Comparison of ENCODE assay signal across 8 cellular contexts in genomic region chr2:100924520-100925451, GRCh38.
DNase-seq lines count a peak whose midpoint lies in the region; ATAC-seq and TF ChIP-seq lines count a peak whose summit lies in the region.

No MANE protein-coding gene starts in this region.

- H2BK15ac ChIP-seq in neuronal stem cell (ENCODE audit: low read length), result no peak overlapping the region

- H3K27ac Mint-ChIP-seq in T-cell, result peak overlapping the region; percentile 89 to 90
- H3K27ac Mint-ChIP-seq in endodermal cell, result no peak overlapping the region

- H3K4me2 ChIP-seq in neuronal stem cell (ENCODE audit: insufficient read depth, low read length, poor library complexity, severe bottlenecking), result no peak overlapping the region

- no peak overlapping the region for H4K91ac ChIP-seq in neuronal stem cell (ENCODE audit: low read depth, low read length, poor library complexity)

- H3K9me3 ChIP-seq in endodermal cell (ENCODE audit: control insufficient read depth, low read length), result no peaks in the 10 kb centered on the region
- no peaks in the 10 kb centered on the region for H3K9me3 ChIP-seq in neuronal stem cell (replicated peaks in 1 of 2; ENCODE audit: control insufficient read depth in 2 of 2, insufficient read depth in 1 of 2, low read depth in 1 of 2, low read length in 2 of 2)

- H3K27ac ChIP-seq in endodermal cell (ENCODE audit: low read depth, low read length) (peak overlapping the region; percentile 38), neuronal stem cell (replicated peaks; ENCODE audit: low read length) (no peak overlapping the region)

- H3K27me3 Mint-ChIP-seq in T-cell, result no peaks in the 10 kb centered on the region
- H3K27me3 Mint-ChIP-seq in endodermal cell (ENCODE audit: insufficient read depth), result no peaks in the 10 kb centered on the region

- no peak overlapping the region for H3K4ac ChIP-seq in neuronal stem cell (ENCODE audit: low read length)

- POLR2A ChIA-PET in T-cell (lab: Charles Lee), result interaction anchor here (0.6 to 1.1 kb wide), 2 partner anchors 16 to 86 kb away, joined by 3 read pairs; no protein-coding TSS in a partner anchor

- no peaks in the 10 kb centered on the region for H3K79me1 ChIP-seq in neuronal stem cell (ENCODE audit: low read depth, low read length)

- H3K4me1 Mint-ChIP-seq in T-cell, result peaks cover 5 to 19% (median 16%) of the 10 kb centered on the region in 3 donors
- H3K4me1 Mint-ChIP-seq in endodermal cell, result no peaks in the 10 kb centered on the region

- peak overlapping the region; percentile 50 for H3K18ac ChIP-seq in neuronal stem cell (ENCODE audit: low read length)

- 88% methylated on average over 15 to 21 of the region's 21 CpGs for WGBS in endodermal cell (ENCODE audit: insufficient coverage in 1 of 2, insufficient read length in 1 of 2), 2 experiments
- WGBS in neuronal stem cell (ENCODE audit: extremely low coverage in 2 of 2, insufficient read length in 2 of 2, insufficient replicate concordance in 1 of 2), 2 donors, result no CpG with 5 or more reads among the region's 21 CpGs

- H3K23ac ChIP-seq in neuronal stem cell (ENCODE audit: low read depth, low read length, poor library complexity), result no peak overlapping the region

- H3K4me3 ChIP-seq in endodermal cell (ENCODE audit: low read length), result no peak overlapping the region
- no peak overlapping the region for H3K4me3 ChIP-seq in neuronal stem cell (ENCODE audit: low read length in 2 of 2)

- no peak for TF ChIP-seq CTCF in AG09319 (IDR thresholded peaks at IDR 0.05; ENCODE audit: low read depth, low read length)
- TF ChIP-seq CTCF in GM20000 (IDR thresholded peaks at IDR 0.05; ENCODE audit: extremely low read depth, missing control alignments), result no peak
- no peak for TF ChIP-seq CTCF in endodermal cell (conservative IDR thresholded peaks at IDR 0.05)

- no peaks in the 10 kb centered on the region for H3K36me3 Mint-ChIP-seq in T-cell
- no peaks in the 10 kb centered on the region for H3K36me3 Mint-ChIP-seq in endodermal cell (ENCODE audit: low read depth)

- H3K36me3 ChIP-seq in endodermal cell (ENCODE audit: control insufficient read depth, insufficient read depth, low read length) (no peaks in the 10 kb centered on the region), neuronal stem cell (replicated peaks in 1 of 2; ENCODE audit: control insufficient read depth in 2 of 2, insufficient read depth in 2 of 2, low read length in 2 of 2) (no peaks in the 10 kb centered on the region)

- H4K8ac ChIP-seq in neuronal stem cell (ENCODE audit: low read depth, low read length), result no peak overlapping the region

- no peak overlapping the region for H2AK5ac ChIP-seq in neuronal stem cell (ENCODE audit: low read depth, low read length)

- no peak overlapping the region for H2BK12ac ChIP-seq in neuronal stem cell (ENCODE audit: low read length)

- no peak overlapping the region for H2BK120ac ChIP-seq in neuronal stem cell (ENCODE audit: low read depth, low read length)

- CTCF ChIA-PET in T-cell (lab: Charles Lee), result interaction anchor here (0.5 kb wide), 2 partner anchors 40 to 282 kb away, joined by 3 to 4 read pairs; no protein-coding TSS in a partner anchor

- peak overlapping the region; percentile 40 to 65 (median 59) for H3K4me3 Mint-ChIP-seq in T-cell
- H3K4me3 Mint-ChIP-seq in endodermal cell, result no peak overlapping the region

- H3K4me1 ChIP-seq in endodermal cell (ENCODE audit: control insufficient read depth, insufficient read depth, low read length) (no peaks in the 10 kb centered on the region), neuronal stem cell (ENCODE audit: control insufficient read depth in 2 of 2, insufficient read depth in 1 of 2, low read depth in 1 of 2, low read length in 2 of 2) (peaks cover 0 to 3% of the 10 kb centered on the region in 2 donors)

- H3K9me3 Mint-ChIP-seq in T-cell, result no peaks in the 10 kb centered on the region
- no peaks in the 10 kb centered on the region for H3K9me3 Mint-ChIP-seq in endodermal cell

- no peak overlapping the region for H3K14ac ChIP-seq in neuronal stem cell (ENCODE audit: low read length)

- peak overlapping the region; percentile 36 for H2AFZ ChIP-seq in neuronal stem cell (ENCODE audit: low read length)

- H3K9ac ChIP-seq in endodermal cell (ENCODE audit: extremely low read depth, low read length, poor library complexity, severe bottlenecking) (no peak overlapping the region), neuronal stem cell (ENCODE audit: low read depth, low read length, poor library complexity) (no peak overlapping the region)

- DNase-seq in AG09319 (ENCODE audit: extremely low read depth, low read depth) (peak; percentile 12), GM20000 (ENCODE audit: low spot score) (peak; percentile 52), T-cell (peak in 16 of 34 experiments; percentile 4 to 38 (median 12)), endodermal cell (peak; percentile 25), neuronal stem cell (ENCODE audit: low spot score) (no peak), T-helper 9 cell (no peak), inferior parietal cortex (ENCODE audit: extremely low spot score) (no peak)

- ATAC-seq in T-cell (replicated peaks in 1 of 4) (peak; percentile 79 to 93 (median 86)), GM18519 (IDR thresholded peaks at IDR 0.05; ENCODE audit: low FRiP score, unreplicated experiment) (no peak)

- H2BK5ac ChIP-seq in neuronal stem cell (ENCODE audit: low read length), result no peak overlapping the region

- no peaks in the 10 kb centered on the region for H3K27me3 ChIP-seq in endodermal cell (ENCODE audit: control insufficient read depth, insufficient read depth, low read length, poor library complexity, severe bottlenecking)
- H3K27me3 ChIP-seq in neuronal stem cell (ENCODE audit: control insufficient read depth in 3 of 3, insufficient read depth in 3 of 3, low read depth in 1 of 3, low read length in 3 of 3), result no peaks in the 10 kb centered on the region

Comparison
In these comparisons a context has a peak if more than half of its experiments do, and no peak if none do; other contexts are left out.
1. DNase-seq: peak in AG09319 (single experiment), GM20000 (single experiment) and endodermal cell (single experiment); none in neuronal stem cell (single experiment), T-helper 9 cell (single experiment) and inferior parietal cortex (single experiment).